Comparison of ENCODE assay signal across 9 cellular contexts in genomic region chr3:122678496-122678895, GRCh38. TPM values are rescaled to one million over a fixed set of nuclear protein-coding genes. Genes with fewer than 3 reads are reported as not detected.
DNase-seq lines count a peak whose midpoint lies in the region; ATAC-seq and TF ChIP-seq lines count a peak whose summit lies in the region.
"Had no signal": no experiment of that assay in that cellular context is flagged by ENCODE, and none has a peak within 500 bp of the region (broad histone marks: within the 10 kb centered on the region; RNA-seq: fewer than 3 reads in every experiment).

No MANE protein-coding gene starts in this region.

- no peak for ATAC-seq in activated naive CD4-positive, alpha-beta T cell treated with anti-CD3 and anti-CD28 coated beads, Interleukin-2, amount 50 U/mL, for 72 hours
- ATAC-seq in activated naive CD8-positive, alpha-beta T cell treated with anti-CD3 and anti-CD28 coated beads, Interleukin-2, amount 50 U/mL, for 24 hours, result no peak

- H3K9me3 ChIP-seq in uterus, result no peaks in the 10 kb centered on the region
- H3K9me3 ChIP-seq: BE2C had no signal

- H2BK15ac ChIP-seq in mesendoderm (replicated peaks; ENCODE audit: low read depth), result no peak overlapping the region

- H3K4me3 Mint-ChIP-seq in activated naive CD8-positive, alpha-beta T cell treated with anti-CD3 and anti-CD28 coated beads, Interleukin-2, amount 50 U/mL, for 24 hours, result no peak overlapping the region
- no peak overlapping the region for H3K4me3 Mint-ChIP-seq in progenitor cell of endocrine pancreas (ENCODE audit: low read depth)

- no peak overlapping the region for H3K9ac ChIP-seq in mesendoderm (ENCODE audit: low read length)

- TF ChIP-seq CTCF in uterus (IDR thresholded peaks at IDR 0.05) (no peak), progenitor cell of endocrine pancreas (IDR thresholded peaks at IDR 0.05; ENCODE audit: unreplicated experiment) (no peak)

- H2AK5ac ChIP-seq in mesendoderm (ENCODE audit: low read length), result no peak overlapping the region

- H3K4ac ChIP-seq in mesendoderm (ENCODE audit: low read depth, low read length), result no peak overlapping the region

- H3K4me3 ChIP-seq in mesendoderm (ENCODE audit: low read length) (no peak overlapping the region), uterus (no peak overlapping the region)

- no peak overlapping the region for H3K23ac ChIP-seq in mesendoderm (ENCODE audit: low read length)

- peaks cover 17 to 26% of the 10 kb centered on the region in 2 donors for H3K36me3 Mint-ChIP-seq in activated naive CD4-positive, alpha-beta T cell treated with anti-CD3 and anti-CD28 coated beads, Interleukin-2, amount 50 U/mL, for 72 hours
- H3K36me3 Mint-ChIP-seq in activated naive CD8-positive, alpha-beta T cell treated with anti-CD3 and anti-CD28 coated beads, Interleukin-2, amount 50 U/mL, for 24 hours (ENCODE audit: low read depth), result peaks cover 10% of the 10 kb centered on the region
- no peaks in the 10 kb centered on the region for H3K36me3 Mint-ChIP-seq in progenitor cell of endocrine pancreas (ENCODE audit: insufficient read depth)

- no peaks in the 10 kb centered on the region for H3K36me3 ChIP-seq in mesendoderm (ENCODE audit: control insufficient read depth, insufficient read depth, low read length)
- no peaks in the 10 kb centered on the region for H3K36me3 ChIP-seq in uterus
- H3K36me3 ChIP-seq: BE2C had no signal

- no CpG with 5 or more reads among the region's 5 CpGs for WGBS in mesendoderm (ENCODE audit: extremely low coverage, insufficient coverage, low lambda C conversion rate)

- peaks cover 51% of the 10 kb centered on the region for H3K4me1 Mint-ChIP-seq in activated naive CD8-positive, alpha-beta T cell treated with anti-CD3 and anti-CD28 coated beads, Interleukin-2, amount 50 U/mL, for 24 hours
- peaks cover 16% of the 10 kb centered on the region for H3K4me1 Mint-ChIP-seq in progenitor cell of endocrine pancreas (ENCODE audit: low read depth)

- H3K4me2 ChIP-seq in mesendoderm (ENCODE audit: low read length), result no peak overlapping the region

- intact Hi-C loops in uterus (cut with DNase I; ENCODE audit: low total_unique reads), result loop anchor here (2.0 kb wide), 1 partner anchor 114 kb away; the partner anchor contains the start of genes DTX3L and PARP9

- no peak for DNase-seq in activated naive CD4-positive, alpha-beta T cell treated with anti-CD3 and anti-CD28 coated beads, Interleukin-2, amount 50 U/mL, for 72 hours (ENCODE audit: low spot score in 2 of 2)
- no peak for DNase-seq in activated naive CD4-positive, alpha-beta T cell (lab: John Stamatoyannopoulos, UW)
- DNase-seq in activated naive CD8-positive, alpha-beta T cell treated with anti-CD3 and anti-CD28 coated beads, Interleukin-2, amount 50 U/mL, for 24 hours, result no peak
- DNase-seq in mesendoderm (no peak), uterus (no peak), NCI-H187 (lab: John Stamatoyannopoulos, UW) (no peak), progenitor cell of endocrine pancreas (ENCODE audit: low spot score, unreplicated experiment) (no peak)
- DNase-seq in activated CD8-positive, alpha-beta memory T cell treated with anti-CD3 and anti-CD28 coated beads, Interleukin-2, amount 50 U/mL, for 48 hours, result no peak

- no peak overlapping the region for H4K8ac ChIP-seq in mesendoderm (ENCODE audit: low read depth, low read length)

- H3K18ac ChIP-seq in mesendoderm (ENCODE audit: low read length), result peak overlapping the region; percentile 25

- peak overlapping the region; percentile 17 for H3K56ac ChIP-seq in mesendoderm (ENCODE audit: low read length)

- H2BK5ac ChIP-seq in mesendoderm (ENCODE audit: low read length), result no peak overlapping the region

- no peaks in the 10 kb centered on the region for H3K79me1 ChIP-seq in mesendoderm (ENCODE audit: low read length)

- H3K9me3 Mint-ChIP-seq in activated naive CD4-positive, alpha-beta T cell treated with anti-CD3 and anti-CD28 coated beads, Interleukin-2, amount 50 U/mL, for 72 hours, result peaks cover 0 to 5% of the 10 kb centered on the region in 2 donors
- H3K9me3 Mint-ChIP-seq in activated naive CD8-positive, alpha-beta T cell treated with anti-CD3 and anti-CD28 coated beads, Interleukin-2, amount 50 U/mL, for 24 hours, result peaks cover 4% of the 10 kb centered on the region
- no peaks in the 10 kb centered on the region for H3K9me3 Mint-ChIP-seq in progenitor cell of endocrine pancreas (ENCODE audit: low read depth)

- H3K79me2 ChIP-seq in mesendoderm (ENCODE audit: control insufficient read depth, insufficient read depth, low read length), result no peaks in the 10 kb centered on the region

- no peak overlapping the region for H2BK120ac ChIP-seq in mesendoderm (ENCODE audit: low read depth, low read length)

- peak overlapping the region; percentile 13 to 99 for H3K27ac Mint-ChIP-seq in activated naive CD4-positive, alpha-beta T cell treated with anti-CD3 and anti-CD28 coated beads, Interleukin-2, amount 50 U/mL, for 72 hours
- peak overlapping the region; percentile 94 for H3K27ac Mint-ChIP-seq in activated naive CD8-positive, alpha-beta T cell treated with anti-CD3 and anti-CD28 coated beads, Interleukin-2, amount 50 U/mL, for 24 hours
- no peak overlapping the region for H3K27ac Mint-ChIP-seq in progenitor cell of endocrine pancreas

- no peaks in the 10 kb centered on the region for H3K27me3 ChIP-seq in mesendoderm (ENCODE audit: insufficient read depth, low read length, poor library complexity)
- no peaks in the 10 kb centered on the region for H3K27me3 ChIP-seq in uterus
- H3K27me3 ChIP-seq: BE2C had no signal

- no peak overlapping the region for H3K27ac ChIP-seq in mesendoderm (ENCODE audit: low read depth, low read length)
- peak overlapping the region; percentile 97 to 98 for H3K27ac ChIP-seq in uterus

- no peaks in the 10 kb centered on the region for H3K27me3 Mint-ChIP-seq in activated naive CD8-positive, alpha-beta T cell treated with anti-CD3 and anti-CD28 coated beads, Interleukin-2, amount 50 U/mL, for 24 hours
- peaks cover 7% of the 10 kb centered on the region for H3K27me3 Mint-ChIP-seq in progenitor cell of endocrine pancreas

- H3K4me1 ChIP-seq in mesendoderm (ENCODE audit: control insufficient read depth, low read depth, low read length), result no peaks in the 10 kb centered on the region
- H3K4me1 ChIP-seq in uterus, result peaks cover 3 to 7% of the 10 kb centered on the region in 2 donors

- H4K5ac ChIP-seq in mesendoderm (ENCODE audit: low read length), result no peak overlapping the region

- TF ChIP-seq POLR2A in uterus (IDR thresholded peaks at IDR 0.05), result no peak

RNA-seq across cellular contexts. Expression of gene PARP14, which starts 2.1 kb away (rescaled TPM):
- 10 to 100 TPM; 56.0 to 69.3 TPM for total RNA-seq in activated naive CD4-positive, alpha-beta T cell treated with anti-CD3 and anti-CD28 coated beads, Interleukin-2, amount 50 U/mL, for 72 hours
- 5.2 TPM for polyA plus RNA-seq in mesendoderm (2013, experiment 1 of 2)
- 5.0 TPM for polyA plus RNA-seq in mesendoderm (2013, experiment 2 of 2)
- 10 to 100 TPM; 32.0 to 62.2 (median 50.2) TPM for total RNA-seq in uterus
- total RNA-seq in progenitor cell of endocrine pancreas, result 20.0 and 21.4 TPM in 2 replicates
